In the genomic region with DNA sequence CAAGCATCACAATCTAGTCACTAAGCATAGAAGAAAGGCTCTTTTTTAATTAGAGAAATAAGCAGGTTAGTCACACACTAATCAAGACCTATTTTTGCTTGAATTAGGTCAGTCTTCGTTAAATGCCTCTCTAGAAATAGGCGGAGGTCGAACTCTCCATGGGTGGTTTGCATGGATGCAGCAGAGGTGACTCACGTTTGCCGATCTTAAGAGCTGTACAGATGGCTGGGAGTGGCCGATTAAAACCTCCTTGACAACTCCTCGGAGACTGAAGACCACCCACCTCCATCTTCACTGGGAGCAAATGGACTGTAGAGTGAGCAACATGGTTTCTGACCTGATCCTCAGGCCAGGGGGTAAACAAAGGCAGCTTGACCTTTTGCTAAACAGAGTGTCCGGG, we compare ENCODE assay signal across 20 cellular contexts.
"Had no signal": no experiment of that assay in that cellular context is flagged by ENCODE, and none has a peak within 500 bp of the region (broad histone marks: within the 10 kb centered on the region; RNA-seq: fewer than 3 reads in every experiment).

No MANE protein-coding gene starts in this region.

- H3K36me3 Mint-ChIP-seq: activated naive CD8-positive, alpha-beta T cell treated with anti-CD3 and anti-CD28 coated beads, Interleukin-2, amount 10 ng/mL, durations not matched to agents 7 days and 5 days; immature natural killer cell; WTC11 had no signal

- H3K27me3 ChIP-seq: foreskin keratinocyte, thyroid gland, upper lobe of right lung had no signal

- H3K27ac Mint-ChIP-seq: activated naive CD8-positive, alpha-beta T cell treated with anti-CD3 and anti-CD28 coated beads, Interleukin-2, amount 10 ng/mL, durations not matched to agents 7 days and 5 days; immature natural killer cell; nephron progenitor cell; WTC11 had no signal

- H3K27ac ChIP-seq: foreskin keratinocyte, lower lobe of right lung, thyroid gland, upper lobe of right lung had no signal

- H3K9me3 Mint-ChIP-seq: activated naive CD8-positive, alpha-beta T cell treated with anti-CD3 and anti-CD28 coated beads, Interleukin-2, amount 10 ng/mL, durations not matched to agents 7 days and 5 days; nephron progenitor cell had no signal

- H3K4me1 Mint-ChIP-seq: activated naive CD8-positive, alpha-beta T cell treated with anti-CD3 and anti-CD28 coated beads, Interleukin-2, amount 10 ng/mL, durations not matched to agents 7 days and 5 days; immature natural killer cell; nephron progenitor cell had no signal

- H3K4me1 ChIP-seq: foreskin keratinocyte, lower lobe of right lung, thyroid gland, upper lobe of right lung had no signal

- DNase-seq: activated CD4-positive, alpha-beta T cell treated with anti-CD3 and anti-CD28 coated beads, Interleukin-2, amount 50 U/mL, for 48 hours; activated naive CD4-positive, alpha-beta T cell treated with Interleukin-2 at 50 U/mL for 16 hours; activated naive CD8-positive, alpha-beta T cell treated with anti-CD3 and anti-CD28 coated beads, Interleukin-2, amount 10 ng/mL, durations not matched to agents 7 days and 5 days; activated T-cell treated with anti-CD3 and anti-CD28 coated beads, Interleukin-2, amount 50 U/mL, for 48 hours; amniotic stem cell; cortex of kidney; foreskin keratinocyte; immature natural killer cell; lower lobe of right lung; mesendoderm; mucosa of descending colon; nephron progenitor cell; posterior cingulate gyrus; stimulated activated CD4-positive, alpha-beta T cell treated with anti-CD3 and anti-CD28 coated beads, Interleukin-12 subunit alpha, Interleukin-12 subunit beta, amount 100 ng/mL, for 4 hours; stimulated activated CD4-positive, alpha-beta T cell treated with anti-CD3 and anti-CD28 coated beads, Interleukin-4, amount 100 ng/mL, for 4 hours; stimulated activated naive CD8-positive, alpha-beta T cell treated with anti-CD3 and anti-CD28 coated beads, Interleukin-15, Interleukin-2, amounts not matched to agents 100 U/mL and 50 U/mL, for 24 hours; T-helper 9 cell; thyroid gland; upper lobe of right lung had no signal

- H3K4me3 ChIP-seq: lower lobe of right lung, mucosa of descending colon, thyroid gland, upper lobe of right lung had no signal

- H3K4me3 Mint-ChIP-seq: activated naive CD8-positive, alpha-beta T cell treated with anti-CD3 and anti-CD28 coated beads, Interleukin-2, amount 10 ng/mL, durations not matched to agents 7 days and 5 days; immature natural killer cell; nephron progenitor cell; WTC11 had no signal

- H3K9me3 ChIP-seq: lower lobe of right lung, mucosa of descending colon, thyroid gland, upper lobe of right lung had no signal

- H3K36me3 ChIP-seq: lower lobe of right lung, thyroid gland, upper lobe of right lung had no signal
